ENCODE assay signal across 33 cellular contexts in genomic region chr13:110201114-110201513, GRCh38.
"Had no signal": no experiment of that assay in that cellular context is flagged by ENCODE, and none has a peak within 500 bp of the region (broad histone marks: within the 10 kb centered on the region; RNA-seq: fewer than 3 reads in every experiment).

No MANE protein-coding gene starts in this region.

- H3K9me3 ChIP-seq: adrenal gland, gastroesophageal sphincter, psoas muscle, sigmoid colon, suprapubic skin, tibial artery, upper lobe of right lung had no signal

- DNase-seq: activated B cell treated with CpG ODN at 0.5 μM for 24 hours; activated CD4-positive, alpha-beta T cell treated with anti-CD3 and anti-CD28 coated beads, Interleukin-2, amount 50 U/mL, for 1 hour; activated CD8-positive, alpha-beta T cell treated with anti-CD3 and anti-CD28 coated beads, Interleukin-2, amount 10 ng/mL, durations not matched to agents 7 days and 5 days; activated effector memory CD4-positive, alpha-beta T cell treated with Interleukin-2 at 50 U/mL for 16 hours; activated naive CD4-positive, alpha-beta T cell treated with Interleukin-2 at 50 U/mL for 16 hours; activated naive CD8-positive, alpha-beta T cell treated with anti-CD3 and anti-CD28 coated beads for 36 hours; adrenal gland; aorta; cortex of kidney; effector memory CD8-positive, alpha-beta T cell; erythroblast; left cardiac atrium; mammary epithelial cell; naive B cell; nephron progenitor cell; nucleus accumbens; psoas muscle; sigmoid colon; small intestine; stimulated activated CD4-positive, alpha-beta T cell treated with anti-CD3 and anti-CD28 coated beads, Interleukin-1b, Interleukin-23, amount 100 ng/mL, for 48 hours; stimulated activated CD4-positive, alpha-beta T cell treated with anti-CD3 and anti-CD28 coated beads, Interleukin-4, amount 100 ng/mL, for 4 hours; stimulated activated CD8-positive, alpha-beta memory T cell treated with anti-CD3 and anti-CD28 coated beads, Interleukin-4, amount 100 ng/mL, for 48 hours; stimulated activated naive CD8-positive, alpha-beta T cell treated with anti-CD3 and anti-CD28 coated beads, Interleukin-15, amount 100 ng/mL, for 72 hours; tibial artery; upper lobe of right lung had no signal

- H3K4me3 Mint-ChIP-seq: activated B cell treated with CpG ODN at 0.5 μM for 24 hours; activated CD8-positive, alpha-beta T cell treated with anti-CD3 and anti-CD28 coated beads, Interleukin-2, amount 10 ng/mL, durations not matched to agents 7 days and 5 days; activated naive CD8-positive, alpha-beta T cell treated with anti-CD3 and anti-CD28 coated beads for 36 hours; brain; effector memory CD8-positive, alpha-beta T cell; naive B cell; nephron progenitor cell; stimulated activated memory B cell treated with anti-CD40 and anti-IgM and Interleukin-4, amounts not matched to agents 10 μg/mL and 1 μg/mL and 100 μg/mL, for 72 hours; stimulated activated naive CD8-positive, alpha-beta T cell treated with anti-CD3 and anti-CD28 coated beads, Interleukin-15, amount 100 ng/mL, for 72 hours; T-helper 1 cell treated with Interleukin-12 subunit alpha and Interleukin-12 subunit beta and Interleukin-4 antibody, amounts not matched to agents 30 μg/mL and 1 μg/mL, for 36 hours had no signal

- H3K4me1 ChIP-seq: adrenal gland, parathyroid adenoma, psoas muscle, suprapubic skin, upper lobe of right lung had no signal

- ATAC-seq: activated CD8-positive, alpha-beta T cell treated with anti-CD3 and anti-CD28 coated beads, Interleukin-2, amount 10 ng/mL, durations not matched to agents 7 days and 5 days; effector memory CD8-positive, alpha-beta T cell; gastroesophageal sphincter; left cardiac atrium; psoas muscle; stimulated activated memory B cell treated with anti-CD40 and anti-IgM and Interleukin-4, amounts not matched to agents 10 μg/mL and 1 μg/mL and 100 μg/mL, for 72 hours; stimulated activated naive CD8-positive, alpha-beta T cell treated with anti-CD3 and anti-CD28 coated beads, Interleukin-15, amount 100 ng/mL, for 72 hours; upper lobe of right lung had no signal

- H3K36me3 Mint-ChIP-seq: activated naive CD8-positive, alpha-beta T cell treated with anti-CD3 and anti-CD28 coated beads for 36 hours; naive B cell; stimulated activated memory B cell treated with anti-CD40 and anti-IgM and Interleukin-4, amounts not matched to agents 10 μg/mL and 1 μg/mL and 100 μg/mL, for 72 hours had no signal

- H3K27ac Mint-ChIP-seq: activated B cell treated with CpG ODN at 0.5 μM for 24 hours; activated CD8-positive, alpha-beta T cell treated with anti-CD3 and anti-CD28 coated beads, Interleukin-2, amount 10 ng/mL, durations not matched to agents 7 days and 5 days; activated naive CD8-positive, alpha-beta T cell treated with anti-CD3 and anti-CD28 coated beads for 36 hours; effector memory CD8-positive, alpha-beta T cell; nephron progenitor cell; stimulated activated memory B cell treated with anti-CD40 and anti-IgM and Interleukin-4, amounts not matched to agents 10 μg/mL and 1 μg/mL and 100 μg/mL, for 72 hours; stimulated activated naive CD8-positive, alpha-beta T cell treated with anti-CD3 and anti-CD28 coated beads, Interleukin-15, amount 100 ng/mL, for 72 hours; T-helper 1 cell treated with Interleukin-12 subunit alpha and Interleukin-12 subunit beta and Interleukin-4 antibody, amounts not matched to agents 30 μg/mL and 1 μg/mL, for 36 hours had no signal

- H3K27ac ChIP-seq: adrenal gland, cardiac muscle cell, gastroesophageal sphincter, hepatocyte, parathyroid adenoma, psoas muscle, sigmoid colon, suprapubic skin, tibial artery, upper lobe of right lung had no signal

- H3K9ac ChIP-seq: parathyroid adenoma had no signal

- H3K4me2 ChIP-seq: hepatocyte had no signal

- H2AFZ ChIP-seq: hepatocyte, parathyroid adenoma had no signal

- H3K27me3 ChIP-seq: adrenal gland, cardiac muscle cell, gastroesophageal sphincter, hepatocyte, sigmoid colon, suprapubic skin, tibial artery, upper lobe of right lung had no signal

- H3K4me1 Mint-ChIP-seq: activated B cell treated with CpG ODN at 0.5 μM for 24 hours; activated naive CD8-positive, alpha-beta T cell treated with anti-CD3 and anti-CD28 coated beads for 36 hours; naive B cell; stimulated activated memory B cell treated with anti-CD40 and anti-IgM and Interleukin-4, amounts not matched to agents 10 μg/mL and 1 μg/mL and 100 μg/mL, for 72 hours; stimulated activated naive CD8-positive, alpha-beta T cell treated with anti-CD3 and anti-CD28 coated beads, Interleukin-15, amount 100 ng/mL, for 72 hours had no signal

- H3K9me3 Mint-ChIP-seq: activated B cell treated with CpG ODN at 0.5 μM for 24 hours; activated naive CD8-positive, alpha-beta T cell treated with anti-CD3 and anti-CD28 coated beads for 36 hours; brain; effector memory CD8-positive, alpha-beta T cell; nephron progenitor cell; stimulated activated memory B cell treated with anti-CD40 and anti-IgM and Interleukin-4, amounts not matched to agents 10 μg/mL and 1 μg/mL and 100 μg/mL, for 72 hours; stimulated activated naive CD8-positive, alpha-beta T cell treated with anti-CD3 and anti-CD28 coated beads, Interleukin-15, amount 100 ng/mL, for 72 hours; T-helper 1 cell treated with Interleukin-12 subunit alpha and Interleukin-12 subunit beta and Interleukin-4 antibody, amounts not matched to agents 30 μg/mL and 1 μg/mL, for 36 hours had no signal

- H3K4me3 ChIP-seq: adrenal gland, cardiac muscle cell, gastroesophageal sphincter, hepatocyte, psoas muscle, sigmoid colon, suprapubic skin, tibial artery, upper lobe of right lung had no signal
